14 cellular contexts compared by ENCODE assay signal in the genomic region with DNA sequence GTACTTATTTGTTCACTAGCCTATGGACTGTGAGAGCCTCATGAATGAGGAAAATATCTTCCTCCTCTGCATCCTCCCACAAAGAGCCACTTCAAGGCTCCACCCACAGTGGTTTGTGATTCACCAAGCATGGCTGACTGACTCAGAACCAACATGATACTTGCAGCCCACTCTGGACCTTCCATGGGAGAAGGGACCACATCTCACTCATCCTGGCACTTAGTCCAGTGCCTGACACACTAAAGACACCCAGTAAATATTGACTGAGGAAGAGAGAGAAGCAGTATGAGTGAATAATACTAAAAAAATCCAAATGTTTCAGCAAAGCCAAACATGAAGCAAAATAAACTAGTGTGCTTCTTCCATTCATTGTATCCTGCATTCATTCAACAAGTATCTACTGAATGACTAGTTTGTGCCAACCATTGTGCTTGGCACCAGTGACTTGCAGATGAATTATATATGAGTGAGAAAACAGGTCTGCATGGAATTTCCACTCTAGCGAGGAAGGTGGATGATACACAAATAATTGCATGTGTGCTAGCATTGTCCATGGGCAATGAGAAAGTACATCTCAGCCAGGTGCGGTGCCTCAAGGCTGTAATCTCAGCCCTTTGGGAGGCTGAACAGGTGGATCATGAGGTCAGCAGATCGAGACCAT. TPM values are rescaled to one million over a fixed set of nuclear protein-coding genes. Genes with fewer than 3 reads are reported as not detected.
A peak's percentile ranks its signal among the peaks of the same experiment; 100 is the strongest.
DNase-seq lines count a peak whose midpoint lies in the region; ATAC-seq and TF ChIP-seq lines count a peak whose summit lies in the region.
"Had no signal": no experiment of that assay in that cellular context is flagged by ENCODE, and none has a peak within 500 bp of the region (broad histone marks: within the 10 kb centered on the region; RNA-seq: fewer than 3 reads in every experiment).

No MANE protein-coding gene starts in this region.

- H3K27ac ChIP-seq in Panc1 (ENCODE audit: low read length) = peak overlapping the region; percentile 14; the same call in 1 of the 2 replicates
- peak overlapping the region; percentile 84 for H3K27ac ChIP-seq in smooth muscle cell (ENCODE audit: low read depth)

- H4K20me1 ChIP-seq in smooth muscle cell (ENCODE audit: low read depth) = no peaks in the 10 kb centered on the region

- no peak overlapping the region for H3K9ac ChIP-seq in smooth muscle cell (ENCODE audit: low read depth)

- peak; percentile 58 for ATAC-seq in Panc1
- peak; percentile 64 for ATAC-seq in esophagus mucosa
- ATAC-seq: activated T-cell treated with anti-CD3 and anti-CD28 coated beads, Interleukin-2, amount 50 U/mL, for 4 hours; right cardiac atrium had no signal

- H3K27me3 ChIP-seq in Panc1 (ENCODE audit: control insufficient read depth, insufficient read depth, low read length) (no peaks in the 10 kb centered on the region), smooth muscle cell (ENCODE audit: low read depth) (no peaks in the 10 kb centered on the region), HAP-1 (ENCODE audit: low read depth) (no peaks in the 10 kb centered on the region)

- H3K9me3 ChIP-seq in Panc1 (ENCODE audit: control insufficient read depth, insufficient read depth, low read depth, low read length) = no peaks in the 10 kb centered on the region
- no peaks in the 10 kb centered on the region for H3K9me3 ChIP-seq in smooth muscle cell (replicated peaks; ENCODE audit: low read depth)
- no peaks in the 10 kb centered on the region for H3K9me3 ChIP-seq in HAP-1
- H3K9me3 ChIP-seq: thoracic aorta had no signal

- in situ Hi-C loops in Panc1 (cut with HindIII; ENCODE audit: low pct_unique_long_range_greater_than_20kb, low sequenced_read_pairs) = no loop called here
- in situ Hi-C loops in HAP-1 (cut with MboI; ENCODE audit: low sequenced_read_pairs) = no loop called here

- 88% methylated on average over 3 of the region's 3 CpGs for WGBS in smooth muscle cell (ENCODE audit: low lambda C conversion rate)

- no peak overlapping the region for H2AFZ ChIP-seq in smooth muscle cell (ENCODE audit: low read depth)

- intact Hi-C loops in Panc1 (cut with micrococcal nuclease; ENCODE audit: unreplicated experiment) = no loop called here

- TF ChIP-seq CTCF in Panc1 (IDR thresholded peaks at IDR 0.05) (no peak), smooth muscle cell (IDR thresholded peaks at IDR 0.05; ENCODE audit: borderline replicate concordance, insufficient read depth, poor library complexity, severe bottlenecking) (no peak)

- peaks cover 97% of the 10 kb centered on the region for H3K79me2 ChIP-seq in smooth muscle cell (ENCODE audit: low read depth)

- DNase-seq in NCI-H2029 (lab: John Stamatoyannopoulos, UW) (peak; percentile 48), NCI-H2029 treated with DMSO at 0.1 percent for 48 hours (lab: John Stamatoyannopoulos, UW) (no peak), Panc1 (ENCODE audit: low read depth, low spot score) (no peak), smooth muscle cell (lab: John Stamatoyannopoulos, UW; ENCODE audit: unreplicated experiment) (no peak), NK-92 (lab: John Stamatoyannopoulos, UW; ENCODE audit: unreplicated experiment) (no peak), NCI-H510A (lab: John Stamatoyannopoulos, UW) (no peak), HAP-1 (ENCODE audit: low spot score in 2 of 2) (no peak)
- DNase-seq: 8988T; activated B cell treated with CpG ODN at 0.5 μM for 24 hours; activated T-cell treated with anti-CD3 and anti-CD28 coated beads, Interleukin-2, amount 50 U/mL, for 4 hours; NCI-H524; right cardiac atrium had no signal

- H3K4me1 ChIP-seq in Panc1 (ENCODE audit: control insufficient read depth, insufficient read depth, low read length) (peaks cover 23% of the 10 kb centered on the region), smooth muscle cell (ENCODE audit: low read depth) (peaks cover 18% of the 10 kb centered on the region), HAP-1 (0 out of 2 replicates have a peak, but pooled peaks cover 4% of the 10 kb centered on the region)

- H3K4me2 ChIP-seq in smooth muscle cell = peak overlapping the region; percentile 24

- H3F3A ChIP-seq in smooth muscle cell (ENCODE audit: low read depth) = no peaks in the 10 kb centered on the region

- BruUV-seq in Panc1 (replicated peaks; lab: Mats Ljungman, UMichigan) = no TSS peak

- CTCF ChIA-PET in Panc1 (lab: Charles Lee) = no interaction called here

- H3K4me3 ChIP-seq in Panc1 (ENCODE audit: low read depth in 2 of 2, low read length in 2 of 2) (no peak overlapping the region), smooth muscle cell (no peak overlapping the region), HAP-1 (no peak overlapping the region)
- H3K4me3 ChIP-seq: thoracic aorta had no signal

- no peaks in the 10 kb centered on the region for H3K36me3 ChIP-seq in Panc1 (ENCODE audit: control insufficient read depth, insufficient read depth, low read length)
- H3K36me3 ChIP-seq in smooth muscle cell (ENCODE audit: low read depth) = peaks cover 8% of the 10 kb centered on the region
- no peaks in the 10 kb centered on the region for H3K36me3 ChIP-seq in HAP-1 (replicated peaks)
- H3K36me3 ChIP-seq: thoracic aorta had no signal

- POLR2A ChIA-PET in Panc1 (lab: Charles Lee) = no interaction called here

RNA-seq across cellular contexts. Expression of a gene that starts 54.9 kb away (rescaled TPM):
- total RNA-seq in Panc1 (2021; ENCODE audit: unreplicated experiment) = 0.41 TPM
- not detected for polyA plus RNA-seq in Panc1 (2012; ENCODE audit: insufficient read length)
- total RNA-seq in esophagus mucosa = 0.56 TPM
- 2.3 and 4.7 TPM in 2 replicates for total RNA-seq in smooth muscle cell
- 0.18 TPM in 1 of 2 replicates, not detected in the other for polyA plus RNA-seq in smooth muscle cell
- total RNA-seq: activated B cell treated with CpG ODN at 0.5 μM for 24 hours; activated T-cell treated with anti-CD3 and anti-CD28 coated beads, Interleukin-2, amount 50 U/mL, for 4 hours had no signal
